8 cellular contexts compared by ENCODE assay signal in genomic region chr13:71290963-71291937, GRCh38.
DNase-seq lines count a peak whose midpoint lies in the region; ATAC-seq, FAIRE-seq and TF ChIP-seq lines count a peak whose summit lies in the region.

No MANE protein-coding gene starts in this region.

- H3K4me1 Mint-ChIP-seq in HFFc6 (ENCODE audit: low read depth) = peaks cover 9% of the 10 kb centered on the region; the same call in 1 of the 2 replicates
- peaks cover 14% of the 10 kb centered on the region for H3K4me1 Mint-ChIP-seq in activated CD4-positive, alpha-beta T cell treated with anti-CD3 and anti-CD28 coated beads, Interleukin-2, amount 10 ng/mL, durations not matched to agents 24 days and 14 days

- no peak overlapping the region for H3K9ac ChIP-seq in rectal smooth muscle tissue (ENCODE audit: low read length)

- no peak for TF ChIP-seq CTCF in HFFc6 (IDR thresholded peaks at IDR 0.05)
- no peak for TF ChIP-seq CTCF in NB4 (IDR thresholded peaks at IDR 0.05; ENCODE audit: low read depth, low read length)

- no peak overlapping the region for H3K27ac Mint-ChIP-seq in HFFc6
- peak overlapping the region; percentile 80 for H3K27ac Mint-ChIP-seq in activated CD4-positive, alpha-beta T cell treated with anti-CD3 and anti-CD28 coated beads, Interleukin-2, amount 10 ng/mL, durations not matched to agents 24 days and 14 days

- peak overlapping the region; percentile 80 for H3K4me3 Mint-ChIP-seq in HFFc6
- H3K4me3 Mint-ChIP-seq in activated CD4-positive, alpha-beta T cell treated with anti-CD3 and anti-CD28 coated beads, Interleukin-2, amount 10 ng/mL, durations not matched to agents 24 days and 14 days = peak overlapping the region; percentile 78

- H3K27me3 ChIP-seq in esophagus (ENCODE audit: control insufficient read depth in 1 of 2, insufficient read depth in 2 of 2, low read length in 2 of 2) (no peaks in the 10 kb centered on the region), rectal smooth muscle tissue (ENCODE audit: control insufficient read depth, insufficient read depth, low read length) (no peaks in the 10 kb centered on the region)

- H3K4me1 ChIP-seq in esophagus (ENCODE audit: control insufficient read depth in 2 of 2, insufficient read depth in 2 of 2, low read length in 1 of 2) (no peaks in the 10 kb centered on the region), rectal smooth muscle tissue (ENCODE audit: control insufficient read depth, insufficient read depth, low read length) (no peaks in the 10 kb centered on the region)

- intact Hi-C loops in activated CD4-positive, alpha-beta T cell treated with anti-CD3 and anti-CD28 coated beads, Interleukin-2, amount 10 ng/mL, durations not matched to agents 24 days and 14 days (cut with micrococcal nuclease) = no loop called here

- no peak for DNase-seq in HFFc6
- DNase-seq in NB4 (ENCODE audit: low read depth) = peak; percentile 58
- DNase-seq in activated CD4-positive, alpha-beta T cell treated with anti-CD3 and anti-CD28 coated beads, Interleukin-2, amount 10 ng/mL, durations not matched to agents 24 days and 14 days = peak; percentile 83
- DNase-seq in NAMALWA (ENCODE audit: low spot score) = no peak
- no peak for DNase-seq in HTR-8/SVneo (ENCODE audit: insufficient read length, low spot score)

- peaks cover 17% of the 10 kb centered on the region for H3K9me3 Mint-ChIP-seq in HFFc6
- H3K9me3 Mint-ChIP-seq in activated CD4-positive, alpha-beta T cell treated with anti-CD3 and anti-CD28 coated beads, Interleukin-2, amount 10 ng/mL, durations not matched to agents 24 days and 14 days = peaks cover 13% of the 10 kb centered on the region

- H3K36me3 ChIP-seq in esophagus (ENCODE audit: control insufficient read depth in 2 of 2, insufficient read depth in 2 of 2, low read length in 1 of 2) (no peaks in the 10 kb centered on the region), rectal smooth muscle tissue (ENCODE audit: control insufficient read depth, insufficient read depth, low read length) (no peaks in the 10 kb centered on the region)

- peak overlapping the region in 1 of 2 donors; percentile 24 for H3K27ac ChIP-seq in esophagus (ENCODE audit: low read depth in 2 of 2, low read length in 1 of 2)
- H3K27ac ChIP-seq in rectal smooth muscle tissue (ENCODE audit: low read depth, low read length) = no peak overlapping the region

- FAIRE-seq in HTR-8/SVneo (lab: Jason Lieb, UNC) = no peak

- TF ChIP-seq POLR2A in NB4 (IDR thresholded peaks at IDR 0.05; ENCODE audit: extremely low read depth, insufficient read length) = no peak

- no peaks in the 10 kb centered on the region for H3K36me3 Mint-ChIP-seq in HFFc6 (ENCODE audit: low read depth)
- H3K36me3 Mint-ChIP-seq in activated CD4-positive, alpha-beta T cell treated with anti-CD3 and anti-CD28 coated beads, Interleukin-2, amount 10 ng/mL, durations not matched to agents 24 days and 14 days (ENCODE audit: low read depth) = no peaks in the 10 kb centered on the region

- peak; percentile 86 for ATAC-seq in GM18499 (IDR thresholded peaks at IDR 0.05; ENCODE audit: insufficient read depth, unreplicated experiment)

- no peaks in the 10 kb centered on the region for H3K9me3 ChIP-seq in esophagus (ENCODE audit: control insufficient read depth in 2 of 2, insufficient read depth in 1 of 2, low read depth in 1 of 2, low read length in 1 of 2)

- H3K4me3 ChIP-seq in NB4 (ENCODE audit: low read depth, low read length) = peak overlapping the region; percentile 43
- H3K4me3 ChIP-seq in esophagus (ENCODE audit: low read depth in 1 of 2, low read length in 2 of 2) = peak overlapping the region; percentile 32 to 44
- peak overlapping the region; percentile 62 for H3K4me3 ChIP-seq in rectal smooth muscle tissue (ENCODE audit: low read length)

- H3K27me3 Mint-ChIP-seq in HFFc6 (ENCODE audit: insufficient read depth) = peaks cover 2% of the 10 kb centered on the region; the same call in 1 of the 2 replicates
- H3K27me3 Mint-ChIP-seq in activated CD4-positive, alpha-beta T cell treated with anti-CD3 and anti-CD28 coated beads, Interleukin-2, amount 10 ng/mL, durations not matched to agents 24 days and 14 days = peaks cover 2% of the 10 kb centered on the region

- 58 to 59% methylated on average over 10 of the region's 10 CpGs for WGBS in esophagus, 2 donors

Comparison
In these comparisons a context has a peak if more than half of its experiments do, and no peak if none do; other contexts are left out.
1. DNase-seq: peak in NB4 (single experiment) and activated CD4-positive, alpha-beta T cell treated with anti-CD3 and anti-CD28 coated beads, Interleukin-2, amount 10 ng/mL, durations not matched to agents 24 days and 14 days (single experiment); none in HFFc6 (single experiment), NAMALWA (single experiment) and HTR-8/SVneo (single experiment).
2. Peak in every context shown above with its lines, with median percentiles within 50 percentile points of each other: H3K4me3 ChIP-seq.